Comparison of ENCODE assay signal across 11 cellular contexts in genomic region chr3:61829301-61830110, GRCh38.
A peak's percentile ranks its signal among the peaks of the same experiment; 100 is the strongest.
DNase-seq lines count a peak whose midpoint lies in the region; ATAC-seq, FAIRE-seq and TF ChIP-seq lines count a peak whose summit lies in the region.
"Had no signal": no experiment of that assay in that cellular context is flagged by ENCODE, and none has a peak within 500 bp of the region (broad histone marks: within the 10 kb centered on the region; RNA-seq: fewer than 3 reads in every experiment).

No MANE protein-coding gene starts in this region.

- TF ChIP-seq POLR2A in adrenal gland (IDR thresholded peaks at IDR 0.05) (no peak), uterus (IDR thresholded peaks at IDR 0.05) (no peak)

- FAIRE-seq in pancreas (lab: Jason Lieb, UNC), result no peak

- H3K9me3 ChIP-seq in adrenal gland (replicated peaks in 1 of 3) (no peaks in the 10 kb centered on the region), heart right ventricle (no peaks in the 10 kb centered on the region), pancreas (no peaks in the 10 kb centered on the region), uterus (no peaks in the 10 kb centered on the region)
- H3K9me3 ChIP-seq: esophagus muscularis mucosa had no signal

- TF ChIP-seq CTCF in adrenal gland (IDR thresholded peaks at IDR 0.05), result peak in 2 of 6 experiments; percentile 10 to 29
- TF ChIP-seq CTCF in heart right ventricle (IDR thresholded peaks at IDR 0.05), result no peak
- TF ChIP-seq CTCF in pancreas (IDR thresholded peaks at IDR 0.05), result no peak
- peak in 1 of 4 experiments; percentile 5 for TF ChIP-seq CTCF in uterus (IDR thresholded peaks at IDR 0.05)

- no peaks in the 10 kb centered on the region for H3K36me3 ChIP-seq in adrenal gland (replicated peaks in 1 of 2)
- H3K36me3 ChIP-seq in heart right ventricle, result no peaks in the 10 kb centered on the region
- no peaks in the 10 kb centered on the region for H3K36me3 ChIP-seq in pancreas
- H3K36me3 ChIP-seq in uterus, result no peaks in the 10 kb centered on the region
- H3K36me3 ChIP-seq: esophagus muscularis mucosa had no signal

- H3K4me3 ChIP-seq in adrenal gland (no peak overlapping the region), heart right ventricle (no peak overlapping the region), pancreas (no peak overlapping the region), uterus (no peak overlapping the region)
- H3K4me3 ChIP-seq: esophagus muscularis mucosa had no signal

- WGBS in adrenal gland, 4 donors, result 23 to 45% (median 32%) methylated on average over 8 to 11 of the region's 11 CpGs
- WGBS in heart right ventricle, 2 donors, result 29 to 47% methylated on average over 11 of the region's 11 CpGs
- WGBS in pancreas, 2 donors, result 46 to 50% methylated on average over 11 of the region's 11 CpGs

- ATAC-seq in heart right ventricle, result peak; percentile 32 to 78 (median 48)
- ATAC-seq in pancreas, result peak; percentile 27 to 90 (median 68)
- no peak for ATAC-seq in GM19351 (IDR thresholded peaks at IDR 0.05; ENCODE audit: unreplicated experiment)
- no peak for ATAC-seq in GM21786 (IDR thresholded peaks at IDR 0.05; ENCODE audit: unreplicated experiment)
- ATAC-seq in GM19023 (IDR thresholded peaks at IDR 0.05; ENCODE audit: unreplicated experiment), result no peak

- H3K27ac ChIP-seq in adrenal gland (peak overlapping the region in 4 of 5 donors; percentile 5 to 77 (median 46)), heart right ventricle (peak overlapping the region; percentile 3 to 77 (median 49)), pancreas (peak overlapping the region in 1 of 4 donors; percentile 29), uterus (peak overlapping the region; percentile 10 to 41)

- DNase-seq in adrenal gland (peak in 6 of 7 donors; percentile 46 to 75 (median 60)), heart right ventricle (no peak), pancreas (peak in 1 of 6 donors; percentile 29), uterus (no peak)
- DNase-seq: activated naive CD4-positive, alpha-beta T cell treated with Interleukin-2 at 50 U/mL for 16 hours; GOT3; stimulated activated CD4-positive, alpha-beta T cell treated with anti-CD3 and anti-CD28 coated beads, Interleukin-1b, Interleukin-23, amount 100 ng/mL, for 48 hours had no signal

- H3K27me3 ChIP-seq in adrenal gland (no peaks in the 10 kb centered on the region), heart right ventricle (no peaks in the 10 kb centered on the region), pancreas (no peaks in the 10 kb centered on the region), uterus (no peaks in the 10 kb centered on the region)
- H3K27me3 ChIP-seq: esophagus muscularis mucosa had no signal

- H3K4me1 ChIP-seq in adrenal gland (replicated peaks in 1 of 2) (peaks cover 17 to 27% of the 10 kb centered on the region in 2 donors), heart right ventricle (peaks cover 12 to 75% (median 50%) of the 10 kb centered on the region in 9 donors), pancreas (peaks cover 0 to 5% (median 0%) of the 10 kb centered on the region in 3 donors), uterus (no peaks in the 10 kb centered on the region)

- intact Hi-C loops in adrenal gland (cut with DNase I) (no loop called here), heart right ventricle (cut with DNase I) (no loop called here), pancreas (cut with DNase I) (no loop called here), uterus (cut with DNase I; ENCODE audit: low total_unique reads) (no loop called here)

Comparison
In these comparisons a context has a peak if more than half of its experiments do, and no peak if none do; other contexts are left out.
1. DNase-seq: peak in adrenal gland (6 of 7); none in heart right ventricle (0 of 2) and uterus (0 of 2).
2. ATAC-seq: peak in heart right ventricle (8 of 8) and pancreas (4 of 4); none in GM19351 (single experiment), GM21786 (single experiment) and GM19023 (single experiment).